Comparison of ENCODE assay signal across 1 cellular context in genomic region chr1:50476800-50477199, GRCh38.
TF ChIP-seq lines count a peak whose summit lies in the region.

No MANE protein-coding gene starts in this region.

TF ChIP-seq in HepG2, 621 proteins besides CTCF, POLR2A, EP300 and RAD21 (continued from another document):
- TF ChIP-seq, protein P1, sequence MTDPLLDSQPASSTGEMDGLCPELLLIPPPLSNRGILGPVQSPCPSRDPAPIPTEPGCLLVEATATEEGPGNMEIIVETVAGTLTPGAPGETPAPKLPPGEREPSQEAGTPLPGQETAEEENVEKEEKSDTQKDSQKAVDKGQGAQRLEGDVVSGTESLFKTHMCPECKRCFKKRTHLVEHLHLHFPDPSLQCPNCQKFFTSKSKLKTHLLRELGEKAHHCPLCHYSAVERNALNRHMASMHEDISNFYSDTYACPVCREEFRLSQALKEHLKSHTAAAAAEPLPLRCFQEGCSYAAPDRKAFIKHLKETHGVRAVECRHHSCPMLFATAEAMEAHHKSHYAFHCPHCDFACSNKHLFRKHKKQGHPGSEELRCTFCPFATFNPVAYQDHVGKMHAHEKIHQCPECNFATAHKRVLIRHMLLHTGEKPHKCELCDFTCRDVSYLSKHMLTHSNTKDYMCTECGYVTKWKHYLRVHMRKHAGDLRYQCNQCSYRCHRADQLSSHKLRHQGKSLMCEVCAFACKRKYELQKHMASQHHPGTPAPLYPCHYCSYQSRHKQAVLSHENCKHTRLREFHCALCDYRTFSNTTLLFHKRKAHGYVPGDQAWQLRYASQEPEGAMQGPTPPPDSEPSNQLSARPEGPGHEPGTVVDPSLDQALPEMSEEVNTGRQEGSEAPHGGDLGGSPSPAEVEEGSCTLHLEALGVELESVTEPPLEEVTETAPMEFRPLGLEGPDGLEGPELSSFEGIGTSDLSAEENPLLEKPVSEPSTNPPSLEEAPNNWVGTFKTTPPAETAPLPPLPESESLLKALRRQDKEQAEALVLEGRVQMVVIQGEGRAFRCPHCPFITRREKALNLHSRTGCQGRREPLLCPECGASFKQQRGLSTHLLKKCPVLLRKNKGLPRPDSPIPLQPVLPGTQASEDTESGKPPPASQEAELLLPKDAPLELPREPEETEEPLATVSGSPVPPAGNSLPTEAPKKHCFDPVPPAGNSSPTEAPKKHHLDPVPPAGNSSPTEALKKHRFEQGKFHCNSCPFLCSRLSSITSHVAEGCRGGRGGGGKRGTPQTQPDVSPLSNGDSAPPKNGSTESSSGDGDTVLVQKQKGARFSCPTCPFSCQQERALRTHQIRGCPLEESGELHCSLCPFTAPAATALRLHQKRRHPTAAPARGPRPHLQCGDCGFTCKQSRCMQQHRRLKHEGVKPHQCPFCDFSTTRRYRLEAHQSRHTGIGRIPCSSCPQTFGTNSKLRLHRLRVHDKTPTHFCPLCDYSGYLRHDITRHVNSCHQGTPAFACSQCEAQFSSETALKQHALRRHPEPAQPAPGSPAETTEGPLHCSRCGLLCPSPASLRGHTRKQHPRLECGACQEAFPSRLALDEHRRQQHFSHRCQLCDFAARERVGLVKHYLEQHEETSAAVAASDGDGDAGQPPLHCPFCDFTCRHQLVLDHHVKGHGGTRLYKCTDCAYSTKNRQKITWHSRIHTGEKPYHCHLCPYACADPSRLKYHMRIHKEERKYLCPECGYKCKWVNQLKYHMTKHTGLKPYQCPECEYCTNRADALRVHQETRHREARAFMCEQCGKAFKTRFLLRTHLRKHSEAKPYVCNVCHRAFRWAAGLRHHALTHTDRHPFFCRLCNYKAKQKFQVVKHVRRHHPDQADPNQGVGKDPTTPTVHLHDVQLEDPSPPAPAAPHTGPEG (CRISPR knock-in tag; IDR thresholded peaks at IDR 0.05): no peak
- TF ChIP-seq, protein P2, sequence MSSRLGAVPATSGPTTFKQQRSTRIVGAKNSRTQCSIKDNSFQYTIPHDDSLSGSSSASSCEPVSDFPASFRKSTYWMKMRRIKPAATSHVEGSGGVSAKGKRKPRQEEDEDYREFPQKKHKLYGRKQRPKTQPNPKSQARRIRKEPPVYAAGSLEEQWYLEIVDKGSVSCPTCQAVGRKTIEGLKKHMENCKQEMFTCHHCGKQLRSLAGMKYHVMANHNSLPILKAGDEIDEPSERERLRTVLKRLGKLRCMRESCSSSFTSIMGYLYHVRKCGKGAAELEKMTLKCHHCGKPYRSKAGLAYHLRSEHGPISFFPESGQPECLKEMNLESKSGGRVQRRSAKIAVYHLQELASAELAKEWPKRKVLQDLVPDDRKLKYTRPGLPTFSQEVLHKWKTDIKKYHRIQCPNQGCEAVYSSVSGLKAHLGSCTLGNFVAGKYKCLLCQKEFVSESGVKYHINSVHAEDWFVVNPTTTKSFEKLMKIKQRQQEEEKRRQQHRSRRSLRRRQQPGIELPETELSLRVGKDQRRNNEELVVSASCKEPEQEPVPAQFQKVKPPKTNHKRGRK (CRISPR knock-in tag; IDR thresholded peaks at IDR 0.05): no peak
- TF ChIP-seq ZBTB7B (CRISPR knock-in tag; IDR thresholded peaks at IDR 0.05) (no peak), ZNF343 (CRISPR knock-in tag; IDR thresholded peaks at IDR 0.05) (no peak), BORCS8-MEF2B (CRISPR knock-in tag; IDR thresholded peaks at IDR 0.05) (no peak), ZNF674 (CRISPR knock-in tag; IDR thresholded peaks at IDR 0.05; ENCODE audit: low read depth) (no peak), SMARCE1 (IDR thresholded peaks at IDR 0.05; ENCODE audit: borderline replicate concordance) (no peak), HBP1 (CRISPR knock-in tag; IDR thresholded peaks at IDR 0.05; ENCODE audit: low read depth) (no peak), ZNF207 (IDR thresholded peaks at IDR 0.05; ENCODE audit: borderline replicate concordance) (no peak), CREM (IDR thresholded peaks at IDR 0.05) (no peak), CREM (CRISPR knock-in tag; IDR thresholded peaks at IDR 0.05) (no peak), ZNF614 (CRISPR knock-in tag; IDR thresholded peaks at IDR 0.05; ENCODE audit: borderline replicate concordance) (no peak), ZNF704 (CRISPR knock-in tag; IDR thresholded peaks at IDR 0.05; ENCODE audit: borderline replicate concordance) (no peak), ZNF510 (CRISPR knock-in tag; IDR thresholded peaks at IDR 0.05; ENCODE audit: low read depth) (no peak), YEATS4 (CRISPR knock-in tag; IDR thresholded peaks at IDR 0.05; ENCODE audit: borderline replicate concordance) (no peak), CCDC6 (CRISPR knock-in tag; IDR thresholded peaks at IDR 0.05) (no peak), GTF2F1 (IDR thresholded peaks at IDR 0.05; ENCODE audit: low read length) (no peak)
- TF ChIP-seq, protein P3, sequence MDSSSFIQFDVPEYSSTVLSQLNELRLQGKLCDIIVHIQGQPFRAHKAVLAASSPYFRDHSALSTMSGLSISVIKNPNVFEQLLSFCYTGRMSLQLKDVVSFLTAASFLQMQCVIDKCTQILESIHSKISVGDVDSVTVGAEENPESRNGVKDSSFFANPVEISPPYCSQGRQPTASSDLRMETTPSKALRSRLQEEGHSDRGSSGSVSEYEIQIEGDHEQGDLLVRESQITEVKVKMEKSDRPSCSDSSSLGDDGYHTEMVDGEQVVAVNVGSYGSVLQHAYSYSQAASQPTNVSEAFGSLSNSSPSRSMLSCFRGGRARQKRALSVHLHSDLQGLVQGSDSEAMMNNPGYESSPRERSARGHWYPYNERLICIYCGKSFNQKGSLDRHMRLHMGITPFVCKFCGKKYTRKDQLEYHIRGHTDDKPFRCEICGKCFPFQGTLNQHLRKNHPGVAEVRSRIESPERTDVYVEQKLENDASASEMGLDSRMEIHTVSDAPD (CRISPR knock-in tag; IDR thresholded peaks at IDR 0.05): no peak
